Comparison of ENCODE assay signal across 9 cellular contexts in the genomic region with DNA sequence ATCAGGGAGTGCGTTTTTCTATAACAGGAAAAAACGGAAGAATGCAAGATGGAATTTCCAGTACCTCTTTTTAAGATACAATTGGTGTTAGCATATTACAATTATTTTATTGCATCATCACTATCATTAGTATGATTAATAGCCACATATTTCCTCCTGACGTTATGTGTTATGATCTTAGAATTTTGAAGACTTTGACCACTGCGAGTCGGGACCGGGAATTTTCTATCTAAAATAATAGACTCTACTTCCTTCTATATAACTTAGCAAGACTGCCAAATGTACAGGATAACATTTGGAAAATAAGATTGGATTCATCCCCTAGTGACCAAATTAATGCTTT. TPM values are rescaled to one million over a fixed set of nuclear protein-coding genes. Genes with fewer than 3 reads are reported as not detected.
DNase-seq lines count a peak whose midpoint lies in the region; ATAC-seq, FAIRE-seq and TF ChIP-seq lines count a peak whose summit lies in the region.
"Had no signal": no experiment of that assay in that cellular context is flagged by ENCODE, and none has a peak within 500 bp of the region (broad histone marks: within the 10 kb centered on the region; RNA-seq: fewer than 3 reads in every experiment).

No MANE protein-coding gene starts in this region.

- H3K36me3 ChIP-seq in cardiac muscle cell (no peaks in the 10 kb centered on the region), mucosa of rectum (ENCODE audit: control insufficient read depth in 2 of 2, insufficient read depth in 2 of 2, low read length in 2 of 2) (no peaks in the 10 kb centered on the region), uterus (no peaks in the 10 kb centered on the region)

- H3K9me3 ChIP-seq in cardiac muscle cell (ENCODE audit: low read depth) (no peaks in the 10 kb centered on the region), mucosa of rectum (ENCODE audit: control insufficient read depth in 2 of 2, low read length in 2 of 2) (no peaks in the 10 kb centered on the region), uterus (no peaks in the 10 kb centered on the region)

- ATAC-seq in Right ventricle myocardium inferior: no peak

- no peak for FAIRE-seq in frontal cortex (lab: Jason Lieb, UNC)
- FAIRE-seq: A204.1 had no signal

- no peaks in the 10 kb centered on the region for H3K27me3 ChIP-seq in cardiac muscle cell
- H3K27me3 ChIP-seq in mucosa of rectum (ENCODE audit: control insufficient read depth in 2 of 2, insufficient read depth in 2 of 2, low read length in 2 of 2): no peaks in the 10 kb centered on the region
- no peaks in the 10 kb centered on the region for H3K27me3 ChIP-seq in uterus

- DNase-seq in cardiac muscle cell (ENCODE audit: low read depth in 1 of 2, low spot score in 1 of 2) (no peak), Right ventricle myocardium inferior (ENCODE audit: missing footprints) (no peak), uterus (no peak), frontal cortex (ENCODE audit: low spot score in 2 of 2) (no peak), hippocampal formation (lab: John Stamatoyannopoulos, UW) (no peak), osteocyte (ENCODE audit: extremely low spot score, unreplicated experiment) (no peak)

- H3K36me3 Mint-ChIP-seq in osteocyte (ENCODE audit: unreplicated experiment): peaks cover 14% of the 10 kb centered on the region

- H3K4me3 Mint-ChIP-seq in osteocyte (ENCODE audit: unreplicated experiment): no peak overlapping the region

- peak overlapping the region; percentile 73 to 85 for H3K9ac ChIP-seq in mucosa of rectum (ENCODE audit: low read depth in 1 of 2, low read length in 2 of 2)

- H3K9me3 Mint-ChIP-seq in osteocyte (ENCODE audit: unreplicated experiment): no peaks in the 10 kb centered on the region

- H3K27ac ChIP-seq in cardiac muscle cell (peak overlapping the region; percentile 97), cingulate gyrus (ENCODE audit: low read depth, low read length) (peak overlapping the region; percentile 89), mucosa of rectum (ENCODE audit: low read depth in 2 of 2, low read length in 2 of 2) (peak overlapping the region; percentile 82 to 83), uterus (peak overlapping the region; percentile 93 to 98)

- H3K4me3 ChIP-seq in cardiac muscle cell (peak overlapping the region; percentile 87), mucosa of rectum (ENCODE audit: low read length in 2 of 2) (peak overlapping the region; percentile 82 to 90), uterus (peak overlapping the region; percentile 76 to 93)

- H3K4me1 ChIP-seq in cardiac muscle cell (ENCODE audit: low read depth): peaks cover 13% of the 10 kb centered on the region
- H3K4me1 ChIP-seq in mucosa of rectum (ENCODE audit: control insufficient read depth in 2 of 2, insufficient read depth in 2 of 2, low read length in 2 of 2): peaks cover 0 to 8% of the 10 kb centered on the region in 2 donors
- no peaks in the 10 kb centered on the region for H3K4me1 ChIP-seq in uterus

- intact Hi-C loops in Right ventricle myocardium inferior (cut with DNase I): no loop called here
- intact Hi-C loops in uterus (cut with DNase I; ENCODE audit: low total_unique reads): no loop called here

- TF ChIP-seq POLR2A in uterus (IDR thresholded peaks at IDR 0.05): no peak

- no peaks in the 10 kb centered on the region for H3K27me3 Mint-ChIP-seq in osteocyte (ENCODE audit: unreplicated experiment)

- H3K4me1 Mint-ChIP-seq in osteocyte (ENCODE audit: unreplicated experiment): peaks cover 25% of the 10 kb centered on the region

- no peak overlapping the region for H3K27ac Mint-ChIP-seq in osteocyte (ENCODE audit: unreplicated experiment)

- no peak for TF ChIP-seq CTCF in cardiac muscle cell (IDR thresholded peaks at IDR 0.05; ENCODE audit: low read depth, low read length)
- no peak for TF ChIP-seq CTCF in uterus (IDR thresholded peaks at IDR 0.05)
- TF ChIP-seq CTCF in osteocyte (IDR thresholded peaks at IDR 0.05): no peak

RNA-seq across cellular contexts. Expression of gene SAV1, which starts 0.7 kb away (rescaled TPM):
- total RNA-seq in cardiac muscle cell (14.8 and 18.6 TPM in 2 replicates), Right ventricle myocardium inferior (26.7 TPM), uterus (10 to 100 TPM; 18.2 to 42.9 (median 35.8) TPM), frontal cortex (19.6 TPM), osteocyte (47.9 and 48.4 TPM in 2 replicates)
- 34.4 and 37.1 TPM in 2 replicates for polyA plus RNA-seq in cardiac muscle cell
